Comparison of ENCODE assay signal across 24 cellular contexts in the genomic region with DNA sequence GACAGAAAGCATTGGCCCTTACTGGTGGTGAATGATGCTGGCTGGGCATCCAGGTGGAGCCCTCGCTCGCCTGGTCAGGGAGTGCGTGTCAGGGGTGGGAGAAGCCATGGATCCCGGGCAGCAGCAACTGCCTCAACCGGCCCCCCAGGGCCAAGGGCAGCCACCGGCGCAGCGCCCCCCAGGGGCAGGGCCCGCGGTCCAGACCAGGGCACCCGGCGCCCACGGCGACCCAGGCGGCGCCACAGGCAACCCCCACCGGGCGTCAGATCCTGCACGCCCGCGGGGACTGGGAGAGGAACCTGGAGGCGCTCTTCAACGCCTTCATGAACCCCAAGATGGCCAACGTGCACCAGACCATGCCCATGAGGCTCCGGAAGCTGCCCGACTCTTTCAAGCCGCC.
DNase-seq lines count a peak whose midpoint lies in the region; ATAC-seq, FAIRE-seq and TF ChIP-seq lines count a peak whose summit lies in the region.
"Had no signal": no experiment of that assay in that cellular context is flagged by ENCODE, and none has a peak within 500 bp of the region (broad histone marks: within the 10 kb centered on the region; RNA-seq: fewer than 3 reads in every experiment).

No MANE protein-coding gene starts in this region.

- no peak for TF ChIP-seq EP300 in K562 (IDR thresholded peaks at IDR 0.05; ENCODE audit: low read length)

- H3K4me3 ChIP-seq in K562, result no peak overlapping the region
- no peak overlapping the region for H3K4me3 ChIP-seq in osteoblast (ENCODE audit: insufficient read depth, low read length)
- H3K4me3 ChIP-seq: BLaER1 had no signal

- no peak for FAIRE-seq in K562 (lab: Jason Lieb, UNC)
- FAIRE-seq: A204.1, D721Med, G401.6, GM12891, GM19239 had no signal

- H3K36me3 ChIP-seq in K562 (ENCODE audit: control insufficient read depth, insufficient read depth, low read length), result no peaks in the 10 kb centered on the region
- H3K36me3 ChIP-seq in osteoblast (ENCODE audit: insufficient read depth, low read length), result no peaks in the 10 kb centered on the region
- H3K36me3 ChIP-seq: BE2C, BLaER1 had no signal

- H3K79me2 ChIP-seq in K562 (ENCODE audit: control insufficient read depth, insufficient read depth, low read length), result no peaks in the 10 kb centered on the region
- no peaks in the 10 kb centered on the region for H3K79me2 ChIP-seq in osteoblast (ENCODE audit: insufficient read depth, low read length)

- peak; percentile 64 for ATAC-seq in stimulated activated naive CD8-positive, alpha-beta T cell treated with anti-CD3 and anti-CD28 coated beads, Interleukin-15, amount 100 ng/mL, for 72 hours
- ATAC-seq in stimulated activated naive CD8-positive, alpha-beta T cell treated with anti-CD3 and anti-CD28 coated beads, Interleukin-15, Interleukin-2, amounts not matched to agents 100 U/mL and 50 U/mL, for 24 hours, result no peak
- ATAC-seq in K562, result peak; percentile 63

- no peak overlapping the region for H3K4me3 Mint-ChIP-seq in stimulated activated naive CD8-positive, alpha-beta T cell treated with anti-CD3 and anti-CD28 coated beads, Interleukin-15, amount 100 ng/mL, for 72 hours
- H3K4me3 Mint-ChIP-seq: CD14-positive monocyte; CD4-positive, CD25-positive, alpha-beta regulatory T cell; CD8-positive, alpha-beta memory T cell had no signal

- no peak for TF ChIP-seq POLR2A in K562 (conservative IDR thresholded peaks at IDR 0.05)

- 45% methylated on average over 21 of the region's 27 CpGs for WGBS in K562 (ENCODE audit: insufficient coverage, low coverage, missing lambda C conversion rate)

- H3K27me3 ChIP-seq in K562 (ENCODE audit: control insufficient read depth in 2 of 2, insufficient read depth in 2 of 2, low read length in 2 of 2) (peaks cover 2 to 17% of the 10 kb centered on the region in 2 experiments; a peak in 4 of 5 replicates), osteoblast (ENCODE audit: insufficient read depth, low read length) (no peaks in the 10 kb centered on the region)
- H3K27me3 ChIP-seq: BE2C, BLaER1 had no signal

- no peak overlapping the region for H3K27ac ChIP-seq in K562 (ENCODE audit: extremely low read depth, low read depth, low read length)
- H3K27ac ChIP-seq in osteoblast (ENCODE audit: low read depth, low read length), result no peak overlapping the region
- H3K27ac ChIP-seq: BLaER1 had no signal

- H4K20me1 ChIP-seq in K562 (replicated peaks; ENCODE audit: control insufficient read depth, insufficient read depth, low read length) (no peaks in the 10 kb centered on the region), osteoblast (ENCODE audit: insufficient read depth, low read length) (no peaks in the 10 kb centered on the region)
- H4K20me1 ChIP-seq: BLaER1 had no signal

- CTCF ChIA-PET in K562 (lab: Yijun Ruan, JAX; ENCODE audit: low intra/inter-chr PET ratio), result no interaction called here

- H3K4me2 ChIP-seq in K562 (ENCODE audit: insufficient read depth, low read length) (no peak overlapping the region), osteoblast (ENCODE audit: insufficient read depth, low read length) (no peak overlapping the region)
- H3K4me2 ChIP-seq: BLaER1 had no signal

- 0 out of 6 replicates have a peak, but pooled peaks of 1 of the 3 experiments have one; percentile 27 for TF ChIP-seq CTCF in K562 (IDR thresholded peaks at IDR 0.05 in 2 of 3, conservative IDR thresholded peaks at IDR 0.05 in 1 of 3; ENCODE audit: insufficient read depth in 2 of 3, low read depth in 1 of 3, low read length in 3 of 3)
- TF ChIP-seq CTCF in osteoblast (IDR thresholded peaks at IDR 0.05; ENCODE audit: extremely low read depth, low read depth, low read length), result no peak

- peaks cover 18 to 20% of the 10 kb centered on the region in 2 donors for H3K9me3 Mint-ChIP-seq in stimulated activated naive CD8-positive, alpha-beta T cell treated with anti-CD3 and anti-CD28 coated beads, Interleukin-15, amount 100 ng/mL, for 72 hours

- TF ChIP-seq RAD21 in K562 (CRISPR knock-in tag; conservative IDR thresholded peaks at IDR 0.05 in 1 of 2, IDR thresholded peaks at IDR 0.05 in 1 of 2), result no peak

- no peak overlapping the region for H3K9ac ChIP-seq in K562 (ENCODE audit: insufficient read depth in 1 of 2, low read depth in 2 of 2, low read length in 2 of 2)
- H3K9ac ChIP-seq: BLaER1 had no signal

- no peaks in the 10 kb centered on the region for H3K4me1 Mint-ChIP-seq in stimulated activated naive CD8-positive, alpha-beta T cell treated with anti-CD3 and anti-CD28 coated beads, Interleukin-15, amount 100 ng/mL, for 72 hours
- H3K4me1 Mint-ChIP-seq: CD14-positive monocyte; CD4-positive, alpha-beta memory T cell; CD4-positive, CD25-positive, alpha-beta regulatory T cell; CD8-positive, alpha-beta memory T cell had no signal

- in situ Hi-C loops in K562 (cut with MboI) (no loop called here), KBM-7 (cut with MboI; ENCODE audit: low pct_unique_long_range_greater_than_20kb, low sequenced_read_pairs) (no loop called here)

- H3K27me3 Mint-ChIP-seq in stimulated activated naive CD8-positive, alpha-beta T cell treated with anti-CD3 and anti-CD28 coated beads, Interleukin-15, amount 100 ng/mL, for 72 hours, result peaks cover 4% of the 10 kb centered on the region

- peaks cover 0 to 6% of the 10 kb centered on the region in 2 experiments; a peak in 1 of 5 replicates for H3K4me1 ChIP-seq in K562 (replicated peaks in 1 of 2; ENCODE audit: control insufficient read depth in 2 of 2, insufficient read depth in 2 of 2, low read length in 2 of 2)
- no peaks in the 10 kb centered on the region for H3K4me1 ChIP-seq in osteoblast (ENCODE audit: insufficient read depth, low read length)
- H3K4me1 ChIP-seq: BE2C, BLaER1, Caco-2 had no signal

- no TSS peak for BruUV-seq in K562 (replicated peaks; lab: Mats Ljungman, UMichigan)

- no peak overlapping the region; the same call in 1 of the 2 replicates for H2AFZ ChIP-seq in K562 (ENCODE audit: low read depth, low read length)
- no peak overlapping the region for H2AFZ ChIP-seq in osteoblast (ENCODE audit: low read length)

- DNase-seq in stimulated activated naive CD8-positive, alpha-beta T cell treated with anti-CD3 and anti-CD28 coated beads, Interleukin-15, amount 100 ng/mL, for 72 hours, result no peak
- DNase-seq in stimulated activated naive CD8-positive, alpha-beta T cell treated with anti-CD3 and anti-CD28 coated beads, Interleukin-15, Interleukin-2, amounts not matched to agents 100 U/mL and 50 U/mL, for 24 hours, result no peak
- DNase-seq in K562 (ENCODE audit: extremely low read depth in 1 of 4, low spot score in 3 of 4) (no peak), osteoblast (ENCODE audit: insufficient read length, low spot score, missing footprints) (peak; percentile 27), COLO829 (ENCODE audit: low spot score) (no peak), KBM-7 (no peak)
- DNase-seq: 8988T; ACHN; BE2C; C1 segment of cervical spinal cord; Caco-2; Calu3; CD4-positive, alpha-beta memory T cell; CD4-positive, CD25-positive, alpha-beta regulatory T cell; CD8-positive, alpha-beta memory T cell; DMS79 treated with DMSO at 0.1 percent for 48 hours; GF-D8 had no signal

- no peaks in the 10 kb centered on the region for H3K9me3 ChIP-seq in K562 (replicated peaks; ENCODE audit: control insufficient read depth, insufficient read depth, low read depth, low read length)
- no peaks in the 10 kb centered on the region for H3K9me3 ChIP-seq in osteoblast (ENCODE audit: low read depth, low read length)
- H3K9me3 ChIP-seq: BE2C, Caco-2 had no signal

- H3K9me1 ChIP-seq in K562 (ENCODE audit: control insufficient read depth, insufficient read depth, low read length), result no peaks in the 10 kb centered on the region

- H3K27ac Mint-ChIP-seq in stimulated activated naive CD8-positive, alpha-beta T cell treated with anti-CD3 and anti-CD28 coated beads, Interleukin-15, amount 100 ng/mL, for 72 hours, result no peak overlapping the region
- H3K27ac Mint-ChIP-seq: CD14-positive monocyte; CD4-positive, alpha-beta memory T cell; CD4-positive, CD25-positive, alpha-beta regulatory T cell had no signal

- intact Hi-C loops in K562 (cut with micrococcal nuclease), result no loop called here

- POLR2A ChIA-PET in K562 (lab: Yijun Ruan, JAX), result interaction anchor here (0.6 to 1.3 kb wide), 4 partner anchors 19 to 902 kb away, joined by 3 to 4 read pairs (median 3); no protein-coding TSS in a partner anchor

TF ChIP-seq in K562, 482 proteins besides CTCF, POLR2A, EP300 and RAD21 (continues in another document):
- TF ChIP-seq CREB1 (IDR thresholded peaks at IDR 0.05) (no peak), CREB1 (CRISPR knock-in tag; IDR thresholded peaks at IDR 0.05) (no peak), GTF2F1 (IDR thresholded peaks at IDR 0.05; ENCODE audit: low read depth, low read length) (no peak), ZNF347 (CRISPR knock-in tag; IDR thresholded peaks at IDR 0.05; ENCODE audit: low read depth) (no peak), POLR2H (tag; IDR thresholded peaks at IDR 0.05; ENCODE audit: low read depth) (no peak)
- TF ChIP-seq, protein P1, sequence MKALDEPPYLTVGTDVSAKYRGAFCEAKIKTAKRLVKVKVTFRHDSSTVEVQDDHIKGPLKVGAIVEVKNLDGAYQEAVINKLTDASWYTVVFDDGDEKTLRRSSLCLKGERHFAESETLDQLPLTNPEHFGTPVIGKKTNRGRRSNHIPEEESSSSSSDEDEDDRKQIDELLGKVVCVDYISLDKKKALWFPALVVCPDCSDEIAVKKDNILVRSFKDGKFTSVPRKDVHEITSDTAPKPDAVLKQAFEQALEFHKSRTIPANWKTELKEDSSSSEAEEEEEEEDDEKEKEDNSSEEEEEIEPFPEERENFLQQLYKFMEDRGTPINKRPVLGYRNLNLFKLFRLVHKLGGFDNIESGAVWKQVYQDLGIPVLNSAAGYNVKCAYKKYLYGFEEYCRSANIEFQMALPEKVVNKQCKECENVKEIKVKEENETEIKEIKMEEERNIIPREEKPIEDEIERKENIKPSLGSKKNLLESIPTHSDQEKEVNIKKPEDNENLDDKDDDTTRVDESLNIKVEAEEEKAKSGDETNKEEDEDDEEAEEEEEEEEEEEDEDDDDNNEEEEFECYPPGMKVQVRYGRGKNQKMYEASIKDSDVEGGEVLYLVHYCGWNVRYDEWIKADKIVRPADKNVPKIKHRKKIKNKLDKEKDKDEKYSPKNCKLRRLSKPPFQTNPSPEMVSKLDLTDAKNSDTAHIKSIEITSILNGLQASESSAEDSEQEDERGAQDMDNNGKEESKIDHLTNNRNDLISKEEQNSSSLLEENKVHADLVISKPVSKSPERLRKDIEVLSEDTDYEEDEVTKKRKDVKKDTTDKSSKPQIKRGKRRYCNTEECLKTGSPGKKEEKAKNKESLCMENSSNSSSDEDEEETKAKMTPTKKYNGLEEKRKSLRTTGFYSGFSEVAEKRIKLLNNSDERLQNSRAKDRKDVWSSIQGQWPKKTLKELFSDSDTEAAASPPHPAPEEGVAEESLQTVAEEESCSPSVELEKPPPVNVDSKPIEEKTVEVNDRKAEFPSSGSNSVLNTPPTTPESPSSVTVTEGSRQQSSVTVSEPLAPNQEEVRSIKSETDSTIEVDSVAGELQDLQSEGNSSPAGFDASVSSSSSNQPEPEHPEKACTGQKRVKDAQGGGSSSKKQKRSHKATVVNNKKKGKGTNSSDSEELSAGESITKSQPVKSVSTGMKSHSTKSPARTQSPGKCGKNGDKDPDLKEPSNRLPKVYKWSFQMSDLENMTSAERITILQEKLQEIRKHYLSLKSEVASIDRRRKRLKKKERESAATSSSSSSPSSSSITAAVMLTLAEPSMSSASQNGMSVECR (CRISPR knock-in tag; IDR thresholded peaks at IDR 0.05), result no peak
